Comparison of ENCODE assay signal across 13 cellular contexts in genomic region chr7:47241112-47242065, GRCh38.
DNase-seq lines count a peak whose midpoint lies in the region; ATAC-seq and TF ChIP-seq lines count a peak whose summit lies in the region.
"Had no signal": no experiment of that assay in that cellular context is flagged by ENCODE, and none has a peak within 500 bp of the region (broad histone marks: within the 10 kb centered on the region; RNA-seq: fewer than 3 reads in every experiment).

No MANE protein-coding gene starts in this region.

- no peak overlapping the region for H3K14ac ChIP-seq in trophoblast cell (ENCODE audit: low read length)

- H3K9ac ChIP-seq in PC-3 (ENCODE audit: low read length) (no peak overlapping the region), trophoblast cell (ENCODE audit: low read length) (no peak overlapping the region)
- H3K9ac ChIP-seq: BLaER1 had no signal

- no peaks in the 10 kb centered on the region for H4K20me1 ChIP-seq in PC-3 (ENCODE audit: low read length)
- H4K20me1 ChIP-seq: BLaER1 had no signal

- H3F3A ChIP-seq in PC-3 (ENCODE audit: low read length, unreplicated experiment), result no peaks in the 10 kb centered on the region

- H3K4me2 ChIP-seq in PC-3 (ENCODE audit: low read length) (no peak overlapping the region), trophoblast cell (ENCODE audit: low read length) (no peak overlapping the region)
- H3K4me2 ChIP-seq: BLaER1 had no signal

- H3K27ac ChIP-seq in PC-3 (ENCODE audit: low read length) (no peak overlapping the region), trophoblast cell (ENCODE audit: low read depth, low read length) (no peak overlapping the region)
- H3K27ac ChIP-seq: BLaER1, Peyer's patch had no signal

- no peak overlapping the region for H3K4me3 ChIP-seq in PC-3 (ENCODE audit: low read length)
- H3K4me3 ChIP-seq in fibroblast of villous mesenchyme (ENCODE audit: low read depth, low read length), result no peak overlapping the region
- H3K4me3 ChIP-seq in trophoblast cell (ENCODE audit: low read depth, low read length), result no peak overlapping the region
- H3K4me3 ChIP-seq: BLaER1, Peyer's patch had no signal

- peak; percentile 26 for DNase-seq in ELR (ENCODE audit: low read depth)
- peak; percentile 26 for DNase-seq in PC-3
- DNase-seq in fibroblast of villous mesenchyme (ENCODE audit: low read depth), result peak; percentile 87
- peak; percentile 5 to 56 for DNase-seq in trophoblast cell
- DNase-seq in activated CD4-positive, alpha-beta memory T cell treated with anti-CD3 and anti-CD28 coated beads, Interleukin-2, amount 10 ng/mL, durations not matched to agents 7 days and 5 days, result no peak
- DNase-seq in nephron progenitor cell, result no peak
- DNase-seq: CD8-positive, alpha-beta memory T cell; H7; NCI-H187 treated with DMSO at 0.1 percent for 48 hours; Peyer's patch; SIG-M5 had no signal

- H2BK120ac ChIP-seq in trophoblast cell (ENCODE audit: insufficient read depth, low read length, poor library complexity), result no peak overlapping the region

- no peak overlapping the region for H4K8ac ChIP-seq in trophoblast cell (ENCODE audit: low read depth, low read length)

- no CpG with 5 or more reads among the region's 10 CpGs for WGBS in trophoblast cell (ENCODE audit: extremely low coverage, insufficient coverage, insufficient read length)

- H3K79me1 ChIP-seq in trophoblast cell (ENCODE audit: low read length), result no peaks in the 10 kb centered on the region

- POLR2A ChIA-PET in PC-3 (lab: Charles Lee; ENCODE audit: unreplicated experiment), result no interaction called here
- POLR2A ChIA-PET in activated CD4-positive, alpha-beta memory T cell treated with anti-CD3 and anti-CD28 coated beads, Interleukin-2, amount 10 ng/mL, durations not matched to agents 7 days and 5 days (lab: Charles Lee), result no interaction called here

- H2BK5ac ChIP-seq in trophoblast cell (ENCODE audit: low read depth, low read length, poor library complexity), result no peak overlapping the region

- ATAC-seq in PC-3 (no peak), HG02763 (IDR thresholded peaks at IDR 0.05; ENCODE audit: unreplicated experiment) (no peak)

- CTCF ChIA-PET in PC-3 (lab: Charles Lee), result interaction anchor here (0.6 kb wide), 1 partner anchor 455 kb away, joined by 3 read pairs; no protein-coding TSS in a partner anchor
- CTCF ChIA-PET in activated CD4-positive, alpha-beta memory T cell treated with anti-CD3 and anti-CD28 coated beads, Interleukin-2, amount 10 ng/mL, durations not matched to agents 7 days and 5 days (lab: Charles Lee), result no interaction called here

- no peak overlapping the region for H2BK12ac ChIP-seq in trophoblast cell (ENCODE audit: low read length)

- no peak overlapping the region for H2AK5ac ChIP-seq in trophoblast cell (ENCODE audit: low read length)

- H3K27me3 ChIP-seq in PC-3 (ENCODE audit: low read length), result no peaks in the 10 kb centered on the region
- no peaks in the 10 kb centered on the region for H3K27me3 ChIP-seq in trophoblast cell (ENCODE audit: insufficient read depth, low read length)
- H3K27me3 ChIP-seq: BLaER1, Peyer's patch had no signal

- intact Hi-C loops in PC-3 (cut with micrococcal nuclease), result no loop called here

- no peak overlapping the region for H3K4me3 Mint-ChIP-seq in activated CD4-positive, alpha-beta memory T cell treated with anti-CD3 and anti-CD28 coated beads, Interleukin-2, amount 10 ng/mL, durations not matched to agents 7 days and 5 days
- no peak overlapping the region for H3K4me3 Mint-ChIP-seq in nephron progenitor cell
- H3K4me3 Mint-ChIP-seq: CD8-positive, alpha-beta memory T cell had no signal

- no peaks in the 10 kb centered on the region for H3K4me1 ChIP-seq in PC-3 (ENCODE audit: insufficient read depth, low read length)
- H3K4me1 ChIP-seq in trophoblast cell (ENCODE audit: control insufficient read depth in 1 of 2, insufficient read depth in 2 of 2, low read length in 2 of 2), result peaks cover 0 to 2% of the 10 kb centered on the region in 2 experiments
- H3K4me1 ChIP-seq: Peyer's patch had no signal

- H3K36me3 ChIP-seq in PC-3 (ENCODE audit: low read depth, low read length) (no peaks in the 10 kb centered on the region), trophoblast cell (ENCODE audit: control insufficient read depth in 1 of 2, insufficient read depth in 2 of 2, low read length in 2 of 2) (no peaks in the 10 kb centered on the region)
- H3K36me3 ChIP-seq: BLaER1, Peyer's patch had no signal

- no peak overlapping the region for H3K4ac ChIP-seq in trophoblast cell (ENCODE audit: low read depth, low read length)

- H3K27ac Mint-ChIP-seq in activated CD4-positive, alpha-beta memory T cell treated with anti-CD3 and anti-CD28 coated beads, Interleukin-2, amount 10 ng/mL, durations not matched to agents 7 days and 5 days, result no peak overlapping the region
- H3K27ac Mint-ChIP-seq in nephron progenitor cell, result no peak overlapping the region
- H3K27ac Mint-ChIP-seq: CD8-positive, alpha-beta memory T cell had no signal

- no peak overlapping the region for H2AFZ ChIP-seq in PC-3 (ENCODE audit: low read length)
- no peak overlapping the region for H2AFZ ChIP-seq in trophoblast cell (ENCODE audit: insufficient read depth, low read length, poor library complexity)

- H3K18ac ChIP-seq in trophoblast cell (ENCODE audit: low read length), result no peak overlapping the region

- no peaks in the 10 kb centered on the region for H3K4me1 Mint-ChIP-seq in activated CD4-positive, alpha-beta memory T cell treated with anti-CD3 and anti-CD28 coated beads, Interleukin-2, amount 10 ng/mL, durations not matched to agents 7 days and 5 days
- H3K4me1 Mint-ChIP-seq in nephron progenitor cell, result no peaks in the 10 kb centered on the region
- H3K4me1 Mint-ChIP-seq: CD8-positive, alpha-beta memory T cell had no signal

- H3K9me3 Mint-ChIP-seq in activated CD4-positive, alpha-beta memory T cell treated with anti-CD3 and anti-CD28 coated beads, Interleukin-2, amount 10 ng/mL, durations not matched to agents 7 days and 5 days, result no peaks in the 10 kb centered on the region
- no peaks in the 10 kb centered on the region for H3K9me3 Mint-ChIP-seq in nephron progenitor cell

- no TSS peak for BruUV-seq in PC-3 (replicated peaks; lab: Mats Ljungman, UMichigan)

- H4K91ac ChIP-seq in trophoblast cell (ENCODE audit: low read depth, low read length), result no peak overlapping the region

- H3K9me2 ChIP-seq in PC-3 (replicated peaks; ENCODE audit: low read length), result no peaks in the 10 kb centered on the region

- H3K27me3 Mint-ChIP-seq in activated CD4-positive, alpha-beta memory T cell treated with anti-CD3 and anti-CD28 coated beads, Interleukin-2, amount 10 ng/mL, durations not matched to agents 7 days and 5 days, result no peaks in the 10 kb centered on the region
- H3K27me3 Mint-ChIP-seq in nephron progenitor cell (ENCODE audit: low read depth, poor library complexity), result peaks cover 3% of the 10 kb centered on the region

- H3K36me3 Mint-ChIP-seq in activated CD4-positive, alpha-beta memory T cell treated with anti-CD3 and anti-CD28 coated beads, Interleukin-2, amount 10 ng/mL, durations not matched to agents 7 days and 5 days (ENCODE audit: low read depth), result no peaks in the 10 kb centered on the region
- no peaks in the 10 kb centered on the region for H3K36me3 Mint-ChIP-seq in nephron progenitor cell (ENCODE audit: low read depth)
- H3K36me3 Mint-ChIP-seq: CD8-positive, alpha-beta memory T cell had no signal

- no peaks in the 10 kb centered on the region for H3K79me2 ChIP-seq in PC-3 (ENCODE audit: low read length)
- no peaks in the 10 kb centered on the region for H3K79me2 ChIP-seq in trophoblast cell (ENCODE audit: control insufficient read depth, insufficient read depth, low read length, poor library complexity)

- H3K9me3 ChIP-seq in PC-3 (ENCODE audit: low read length) (no peaks in the 10 kb centered on the region), trophoblast cell (ENCODE audit: insufficient read depth, low read depth, low read length) (no peaks in the 10 kb centered on the region)
- H3K9me3 ChIP-seq: BLaER1, Peyer's patch had no signal

- TF ChIP-seq CTCF in PC-3 (conservative IDR thresholded peaks at IDR 0.05; ENCODE audit: low read depth, low read length) (no peak), fibroblast of villous mesenchyme (IDR thresholded peaks at IDR 0.05; ENCODE audit: insufficient read depth, low read depth, low read length) (no peak), nephron progenitor cell (IDR thresholded peaks at IDR 0.05) (no peak)

- no peak overlapping the region for H4K12ac ChIP-seq in trophoblast cell (ENCODE audit: low read depth, low read length)

- H3K23ac ChIP-seq in trophoblast cell (ENCODE audit: low read length), result no peak overlapping the region

Comparison
In these comparisons a context has a peak if more than half of its experiments do, and no peak if none do; other contexts are left out.
1. DNase-seq: peak in ELR (single experiment), PC-3 (single experiment), fibroblast of villous mesenchyme (single experiment) and trophoblast cell (2 of 2); none in activated CD4-positive, alpha-beta memory T cell treated with anti-CD3 and anti-CD28 coated beads, Interleukin-2, amount 10 ng/mL, durations not matched to agents 7 days and 5 days (single experiment) and nephron progenitor cell (single experiment).